In the genomic region with DNA sequence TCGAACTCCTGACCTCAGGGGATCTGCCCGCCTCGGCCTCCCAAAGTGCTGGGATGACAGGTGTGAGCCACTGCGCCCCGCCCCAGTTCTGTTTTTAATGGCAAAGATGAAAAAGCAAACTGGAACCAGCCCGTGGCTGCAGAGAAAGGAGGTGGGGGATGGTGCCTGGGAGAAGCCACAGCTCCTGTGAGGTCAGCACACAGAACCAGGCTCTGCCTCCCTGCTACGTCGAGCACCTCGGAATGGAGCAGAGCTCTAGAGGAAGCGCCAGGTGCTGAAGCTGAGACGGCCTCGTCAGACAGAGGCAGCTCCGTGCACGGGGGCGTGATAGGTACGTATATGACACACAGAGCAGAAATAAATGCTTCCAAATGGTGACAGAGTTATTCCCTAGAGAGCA, we compare ENCODE assay signal across 20 cellular contexts. TPM values are rescaled to one million over a fixed set of nuclear protein-coding genes. Genes with fewer than 3 reads are reported as not detected.
"Had no signal": no experiment of that assay in that cellular context is flagged by ENCODE, and none has a peak within 500 bp of the region (broad histone marks: within the 10 kb centered on the region; RNA-seq: fewer than 3 reads in every experiment).

No MANE protein-coding gene starts in this region.

- DNase-seq: activated B cell treated with CpG ODN at 0.5 μM for 24 hours; activated CD4-positive, alpha-beta T cell treated with anti-CD3 and anti-CD28 coated beads, Interleukin-2, amount 10 ng/mL, durations not matched to agents 24 days and 14 days; activated effector memory CD4-positive, alpha-beta T cell treated with anti-CD3 and anti-CD28 coated beads, Interleukin-2, amount 50 U/mL, for 16 hours; activated T-cell treated with anti-CD3 and anti-CD28 coated beads, Interleukin-2, amount 50 U/mL, for 1 hour; naive thymus-derived CD4-positive, alpha-beta T cell; sigmoid colon; stimulated activated CD4-positive, alpha-beta T cell treated with anti-CD3 and anti-CD28 coated beads, Interleukin-2, amount 100 ng/mL, for 24 hours; stimulated activated naive CD4-positive, alpha-beta T cell; substantia nigra; T-helper 17 cell; trophoblast cell had no signal

- H3K9me3 ChIP-seq: breast epithelium, sigmoid colon had no signal

- FAIRE-seq: islet of Langerhans had no signal

- H3K27me3 Mint-ChIP-seq: activated B cell treated with CpG ODN at 0.5 μM for 24 hours; activated CD4-positive, alpha-beta T cell treated with anti-CD3 and anti-CD28 coated beads, Interleukin-2, amount 10 ng/mL, durations not matched to agents 24 days and 14 days; activated naive CD8-positive, alpha-beta T cell had no signal

- H3K4me3 Mint-ChIP-seq: activated B cell treated with CpG ODN at 0.5 μM for 24 hours; activated CD4-positive, alpha-beta T cell treated with anti-CD3 and anti-CD28 coated beads, Interleukin-2, amount 10 ng/mL, durations not matched to agents 24 days and 14 days; activated naive CD8-positive, alpha-beta T cell; naive thymus-derived CD4-positive, alpha-beta T cell; T-helper 17 cell had no signal

- H3K27me3 ChIP-seq: breast epithelium had no signal

- H3K36me3 ChIP-seq: breast epithelium had no signal

- H3K27ac ChIP-seq: breast epithelium, sigmoid colon had no signal

- H3K4me3 ChIP-seq: breast epithelium, sigmoid colon had no signal

- H3K27ac Mint-ChIP-seq: activated B cell treated with CpG ODN at 0.5 μM for 24 hours; activated CD4-positive, alpha-beta T cell treated with anti-CD3 and anti-CD28 coated beads, Interleukin-2, amount 10 ng/mL, durations not matched to agents 24 days and 14 days; activated naive CD8-positive, alpha-beta T cell; T-helper 17 cell had no signal

- H3K36me3 Mint-ChIP-seq: activated naive CD8-positive, alpha-beta T cell had no signal

- H3K9me3 Mint-ChIP-seq: activated B cell treated with CpG ODN at 0.5 μM for 24 hours; activated CD4-positive, alpha-beta T cell treated with anti-CD3 and anti-CD28 coated beads, Interleukin-2, amount 10 ng/mL, durations not matched to agents 24 days and 14 days; naive thymus-derived CD4-positive, alpha-beta T cell had no signal

- ATAC-seq: naive thymus-derived CD4-positive, alpha-beta T cell; T-helper 17 cell had no signal

- H3K4me1 ChIP-seq: breast epithelium, sigmoid colon had no signal

RNA-seq across cellular contexts. Expression of a gene that starts 8.5 kb away (rescaled TPM):
- total RNA-seq: glomerular endothelial cell, lung microvascular endothelial cell, pulmonary artery endothelial cell had no signal
- polyA plus RNA-seq: naive thymus-derived CD4-positive, alpha-beta T cell had no signal

RNA-seq across cellular contexts. Expression of a gene that starts 18.6 kb away (rescaled TPM):
- total RNA-seq: activated B cell treated with CpG ODN at 0.5 μM for 24 hours; activated CD4-positive, alpha-beta T cell treated with anti-CD3 and anti-CD28 coated beads, Interleukin-2, amount 10 ng/mL, durations not matched to agents 24 days and 14 days; breast epithelium; dermis microvascular lymphatic vessel endothelial cell; glomerular endothelial cell; lung microvascular endothelial cell; naive thymus-derived CD4-positive, alpha-beta T cell; pulmonary artery endothelial cell; sigmoid colon; T-helper 17 cell had no signal
- polyA plus RNA-seq: esophagus; naive thymus-derived CD4-positive, alpha-beta T cell had no signal

RNA-seq across cellular contexts. Expression of a gene that starts 20.8 kb away (rescaled TPM):
- total RNA-seq: activated B cell treated with CpG ODN at 0.5 μM for 24 hours; activated CD4-positive, alpha-beta T cell treated with anti-CD3 and anti-CD28 coated beads, Interleukin-2, amount 10 ng/mL, durations not matched to agents 24 days and 14 days; chondrocyte; dermis microvascular lymphatic vessel endothelial cell; glomerular endothelial cell; lung microvascular endothelial cell; naive thymus-derived CD4-positive, alpha-beta T cell; pulmonary artery endothelial cell; T-helper 17 cell had no signal
- polyA plus RNA-seq: naive thymus-derived CD4-positive, alpha-beta T cell had no signal
